In genomic region chr22:28710889-28711285, GRCh38 we compare ENCODE assay signal across 12 cellular contexts. TPM values are rescaled to one million over a fixed set of nuclear protein-coding genes. Genes with fewer than 3 reads are reported as not detected.
DNase-seq lines count a peak whose midpoint lies in the region; ATAC-seq and TF ChIP-seq lines count a peak whose summit lies in the region.
"Had no signal": no experiment of that assay in that cellular context is flagged by ENCODE, and none has a peak within 500 bp of the region (broad histone marks: within the 10 kb centered on the region; RNA-seq: fewer than 3 reads in every experiment).

No MANE protein-coding gene starts in this region.

- H3K4me1 Mint-ChIP-seq in activated CD4-positive, alpha-beta memory T cell treated with anti-CD3 and anti-CD28 coated beads, Interleukin-2, amount 10 ng/mL, durations not matched to agents 7 days and 5 days = peaks cover 24% of the 10 kb centered on the region

- peaks cover 57% of the 10 kb centered on the region for H3K36me3 Mint-ChIP-seq in activated CD4-positive, alpha-beta memory T cell treated with anti-CD3 and anti-CD28 coated beads, Interleukin-2, amount 10 ng/mL, durations not matched to agents 7 days and 5 days (ENCODE audit: low read depth)

- H3K36me3 ChIP-seq in left lung (peaks cover 0 to 4% of the 10 kb centered on the region in 2 donors), subcutaneous abdominal adipose tissue (ENCODE audit: control insufficient read depth in 5 of 5, insufficient read depth in 5 of 5, low read length in 5 of 5) (no peaks in the 10 kb centered on the region)

- H3K27ac ChIP-seq in left lung (peak overlapping the region; percentile 67 to 85), subcutaneous abdominal adipose tissue (ENCODE audit: low read depth, low read length) (peak overlapping the region; percentile 71)

- H3K9me3 ChIP-seq in left lung = no peaks in the 10 kb centered on the region
- H3K9me3 ChIP-seq in subcutaneous abdominal adipose tissue (ENCODE audit: control insufficient read depth in 5 of 5, low read length in 5 of 5) = no peaks in the 10 kb centered on the region

- TF ChIP-seq CTCF in cardiac fibroblast (IDR thresholded peaks at IDR 0.05; ENCODE audit: low read depth, low read length) = no peak
- TF ChIP-seq CTCF in left lung (IDR thresholded peaks at IDR 0.05) = no peak

- no peak for ATAC-seq in left lung
- ATAC-seq: esophagus mucosa had no signal

- intact Hi-C loops in left lung (cut with DNase I) = no loop called here

- H3K27me3 ChIP-seq in left lung (no peaks in the 10 kb centered on the region), subcutaneous abdominal adipose tissue (ENCODE audit: control insufficient read depth in 5 of 5, insufficient read depth in 4 of 5, low read length in 5 of 5) (no peaks in the 10 kb centered on the region)

- H3K9me3 Mint-ChIP-seq in activated CD4-positive, alpha-beta memory T cell treated with anti-CD3 and anti-CD28 coated beads, Interleukin-2, amount 10 ng/mL, durations not matched to agents 7 days and 5 days = no peaks in the 10 kb centered on the region

- POLR2A ChIA-PET in activated CD4-positive, alpha-beta memory T cell treated with anti-CD3 and anti-CD28 coated beads, Interleukin-2, amount 10 ng/mL, durations not matched to agents 7 days and 5 days (lab: Charles Lee) = no interaction called here

- H3K27ac Mint-ChIP-seq in activated CD4-positive, alpha-beta memory T cell treated with anti-CD3 and anti-CD28 coated beads, Interleukin-2, amount 10 ng/mL, durations not matched to agents 7 days and 5 days = no peak overlapping the region

- H3K4me1 ChIP-seq in left lung = peaks cover 16 to 31% of the 10 kb centered on the region in 2 donors
- peaks cover 1 to 21% (median 11%) of the 10 kb centered on the region in 5 donors for H3K4me1 ChIP-seq in subcutaneous abdominal adipose tissue (ENCODE audit: control insufficient read depth in 5 of 5, insufficient read depth in 5 of 5, low read length in 5 of 5)

- peak overlapping the region in 1 of 5 donors; percentile 23 for H3K9ac ChIP-seq in subcutaneous abdominal adipose tissue (ENCODE audit: low read length in 5 of 5)

- H3K4me3 Mint-ChIP-seq in activated CD4-positive, alpha-beta memory T cell treated with anti-CD3 and anti-CD28 coated beads, Interleukin-2, amount 10 ng/mL, durations not matched to agents 7 days and 5 days = no peak overlapping the region

- DNase-seq in M059J (ENCODE audit: low read depth) = peak; percentile 3
- peak; percentile 44 to 70 for DNase-seq in cardiac fibroblast (ENCODE audit: low read depth in 2 of 2)
- no peak for DNase-seq in left lung
- no peak for DNase-seq in NCI-H82 treated with DMSO at 0.1 percent for 48 hours (lab: John Stamatoyannopoulos, UW; ENCODE audit: unreplicated experiment)
- DNase-seq in epidermal melanocyte (ENCODE audit: insufficient read length, low spot score) = no peak
- no peak for DNase-seq in activated CD4-positive, alpha-beta memory T cell treated with anti-CD3 and anti-CD28 coated beads, Interleukin-2, amount 10 ng/mL, durations not matched to agents 7 days and 5 days
- DNase-seq: activated CD4-positive, alpha-beta T cell treated with anti-CD3 and anti-CD28 coated beads for 4 hours; COR-L47; NCI-H187 treated with DMSO at 0.1 percent for 48 hours had no signal

- H3K27me3 Mint-ChIP-seq in activated CD4-positive, alpha-beta memory T cell treated with anti-CD3 and anti-CD28 coated beads, Interleukin-2, amount 10 ng/mL, durations not matched to agents 7 days and 5 days = no peaks in the 10 kb centered on the region

- CTCF ChIA-PET in activated CD4-positive, alpha-beta memory T cell treated with anti-CD3 and anti-CD28 coated beads, Interleukin-2, amount 10 ng/mL, durations not matched to agents 7 days and 5 days (lab: Charles Lee) = no interaction called here

- peak overlapping the region in 1 of 2 donors; percentile 9 for H3K4me3 ChIP-seq in cardiac fibroblast (replicated peaks in 1 of 2; ENCODE audit: low read depth in 2 of 2, low read length in 2 of 2)
- no peak overlapping the region for H3K4me3 ChIP-seq in left lung
- H3K4me3 ChIP-seq in subcutaneous abdominal adipose tissue (ENCODE audit: low read depth in 1 of 5, low read length in 5 of 5) = no peak overlapping the region
- H3K4me3 ChIP-seq: lung had no signal

RNA-seq across cellular contexts. Expression of gene CHEK2, which starts 30.7 kb away (rescaled TPM):
- total RNA-seq in M059J (2014; rRNA removed; shearing (Covaris generic)) = 18.4 and 44.7 TPM in 2 replicates
- 10 to 100 TPM; 12.5 to 27.1 TPM for total RNA-seq in left lung
- total RNA-seq in activated CD4-positive, alpha-beta memory T cell treated with anti-CD3 and anti-CD28 coated beads, Interleukin-2, amount 10 ng/mL, durations not matched to agents 7 days and 5 days = 10 to 100 TPM; 38.7 to 39.8 TPM

RNA-seq across cellular contexts. Expression of gene HSCB, which starts 31.0 kb away (rescaled TPM):
- total RNA-seq in M059J (2014; rRNA removed; shearing (Covaris generic)) = 26.8 and 49.8 TPM in 2 replicates
- 10 to 100 TPM; 11.6 to 12.1 TPM for total RNA-seq in left lung
- 10 to 100 TPM; 14.4 to 16.1 TPM for total RNA-seq in activated CD4-positive, alpha-beta memory T cell treated with anti-CD3 and anti-CD28 coated beads, Interleukin-2, amount 10 ng/mL, durations not matched to agents 7 days and 5 days

RNA-seq across cellular contexts. Expression of gene TTC28, which starts 31.2 kb away (rescaled TPM):
- 8.7 and 13.9 TPM in 2 replicates for total RNA-seq in M059J (2014; rRNA removed; shearing (Covaris generic))
- total RNA-seq in left lung = 10 to 100 TPM; 31.1 to 41.6 TPM
- total RNA-seq in activated CD4-positive, alpha-beta memory T cell treated with anti-CD3 and anti-CD28 coated beads, Interleukin-2, amount 10 ng/mL, durations not matched to agents 7 days and 5 days = 1 to 10 TPM in 1 of 2 experiments, under 1 TPM in 1; 0.93 to 1.4 TPM

Comparison
In these comparisons a context has a peak if more than half of its experiments do, and no peak if none do; other contexts are left out.
1. DNase-seq: peak in M059J (single experiment) and cardiac fibroblast (2 of 2); none in left lung (0 of 2), NCI-H82 treated with DMSO at 0.1 percent for 48 hours (single experiment), epidermal melanocyte (single experiment) and activated CD4-positive, alpha-beta memory T cell treated with anti-CD3 and anti-CD28 coated beads, Interleukin-2, amount 10 ng/mL, durations not matched to agents 7 days and 5 days (single experiment).